Comparison of ENCODE assay signal across 1 cellular context in genomic region chr15:55593019-55593418, GRCh38. TPM values are rescaled to one million over a fixed set of nuclear protein-coding genes. Genes with fewer than 3 reads are reported as not detected.
"Had no signal": no experiment of that assay in that cellular context is flagged by ENCODE, and none has a peak within 500 bp of the region (broad histone marks: within the 10 kb centered on the region; RNA-seq: fewer than 3 reads in every experiment).

No MANE protein-coding gene starts in this region.

RNA-seq across cellular contexts. Expression of gene PYGO1, which starts 4.9 kb away (rescaled TPM):
- total RNA-seq: GM12878 had no signal
